Comparison of ENCODE assay signal across 24 cellular contexts in genomic region chr6:18579869-18580268, GRCh38.
DNase-seq lines count a peak whose midpoint lies in the region; ATAC-seq, FAIRE-seq and TF ChIP-seq lines count a peak whose summit lies in the region.
"Had no signal": no experiment of that assay in that cellular context is flagged by ENCODE, and none has a peak within 500 bp of the region (broad histone marks: within the 10 kb centered on the region; RNA-seq: fewer than 3 reads in every experiment).

No MANE protein-coding gene starts in this region.

- H3K4me1 ChIP-seq in GM12878 (ENCODE audit: control insufficient read depth, insufficient read depth, low read length) (no peaks in the 10 kb centered on the region), heart left ventricle (no peaks in the 10 kb centered on the region)

- TF ChIP-seq RAD21 in GM12878 (IDR thresholded peaks at IDR 0.05; ENCODE audit: insufficient read depth, low read depth, low read length) = no peak

- H3K27ac ChIP-seq in GM12878 (ENCODE audit: control insufficient read depth, insufficient read depth) (no peak overlapping the region), heart left ventricle (no peak overlapping the region)
- H3K27ac ChIP-seq: 22Rv1, A549 had no signal

- intact Hi-C loops in GM12878 (cut with micrococcal nuclease; ENCODE audit: unreplicated experiment) (no loop called here), heart left ventricle (cut with DNase I) (no loop called here)

- POLR2A ChIA-PET in GM12878 (lab: Charles Lee) = interaction anchor here (0.6 kb wide), 1 partner anchor 833 kb away, joined by 3 read pairs; no protein-coding TSS in a partner anchor

- H3K36me3 ChIP-seq in GM12878 (ENCODE audit: control insufficient read depth in 2 of 2, insufficient read depth in 2 of 2, low read length in 1 of 2) (no peaks in the 10 kb centered on the region), heart left ventricle (no peaks in the 10 kb centered on the region)
- H3K36me3 ChIP-seq: BE2C had no signal

- H3K4me2 ChIP-seq in GM12878 (ENCODE audit: control insufficient read depth, insufficient read depth) = no peak overlapping the region
- H3K4me2 ChIP-seq: A549, GM23338 had no signal

- SMC1A ChIA-PET in GM12878 (lab: Charles Lee; ENCODE audit: uncharacterized antibody, unreplicated experiment) = interaction anchor here (1.0 to 1.2 kb wide), 3 partner anchors 9 to 34 kb away, joined by 3 to 4 read pairs (median 4); no protein-coding TSS in a partner anchor

- no peaks in the 10 kb centered on the region for H3K27me3 Mint-ChIP-seq in neural crest cell (ENCODE audit: low read depth)

- ATAC-seq in GM12878 (peak; percentile 48), heart left ventricle (no peak)
- ATAC-seq: A549, GM23338 had no signal

- no peaks in the 10 kb centered on the region; a peak in 2 of 4 replicates for H3K27me3 ChIP-seq in GM12878 (replicated peaks in 1 of 2; ENCODE audit: control insufficient read depth in 2 of 2, insufficient read depth in 2 of 2, low read length in 1 of 2)
- H3K27me3 ChIP-seq in heart left ventricle = no peaks in the 10 kb centered on the region
- H3K27me3 ChIP-seq: BE2C had no signal

- in situ Hi-C loops in GM12878 (cut with MboI) = no loop called here

- H4K20me1 ChIP-seq in GM12878 (ENCODE audit: control insufficient read depth, insufficient read depth) = no peaks in the 10 kb centered on the region

- WGBS in GM12878 (ENCODE audit: insufficient coverage, insufficient replicate concordance, low lambda C conversion rate, missing lambda C conversion rate) = 0% methylated on average over 1 of the region's 1 CpG
- WGBS in heart left ventricle, 4 donors = 63 to 69% (median 64%) methylated on average over 1 of the region's 1 CpG

- H3K4me3 Mint-ChIP-seq in neural crest cell = no peak overlapping the region
- H3K4me3 Mint-ChIP-seq: CD4-positive, CD25-positive, alpha-beta regulatory T cell; CD8-positive, alpha-beta memory T cell; GM23338 had no signal

- H3K79me2 ChIP-seq in GM12878 (ENCODE audit: control insufficient read depth, insufficient read depth, low read length) = no peaks in the 10 kb centered on the region

- peak; percentile 10 for DNase-seq in NOMO-1 treated with DMSO at 0.1 percent for 48 hours (lab: John Stamatoyannopoulos, UW; ENCODE audit: unreplicated experiment)
- no peak for DNase-seq in NOMO-1 treated with dmso at 0.1 percent for 144 hours (lab: John Stamatoyannopoulos, UW; ENCODE audit: unreplicated experiment)
- DNase-seq in GM12878 (ENCODE audit: low read depth, low spot score) = no peak
- DNase-seq in neural crest cell (ENCODE audit: low read depth, low spot score) = no peak
- no peak for DNase-seq in medulla oblongata (ENCODE audit: extremely low spot score)
- DNase-seq in hippocampal formation (lab: John Stamatoyannopoulos, UW) = no peak
- no peak for DNase-seq in heart left ventricle
- DNase-seq: BE2C; C1 segment of cervical spinal cord; CD4-positive, CD25-positive, alpha-beta regulatory T cell; CD8-positive, alpha-beta memory T cell; COR-L47; DMS 273 treated with DMSO at 0.1 percent for 48 hours; DMS53; DND-41; EL; HCEC 1CT; IMR-90 had no signal

- H3K4me1 Mint-ChIP-seq in neural crest cell = peaks cover 51% of the 10 kb centered on the region
- H3K4me1 Mint-ChIP-seq: CD4-positive, CD25-positive, alpha-beta regulatory T cell; CD8-positive, alpha-beta memory T cell; GM23338 had no signal

- peaks cover 12% of the 10 kb centered on the region for H3K9me3 Mint-ChIP-seq in neural crest cell
- H3K9me3 Mint-ChIP-seq: GM23338 had no signal

- CTCF ChIA-PET in GM12878 (lab: Yijun Ruan, JAX) = interaction anchor here (1.7 to 3.4 kb wide), 2 partner anchors 11 to 15 kb away, joined by 6 to 14 read pairs; no protein-coding TSS in a partner anchor

- H3K36me3 Mint-ChIP-seq in neural crest cell (ENCODE audit: low read depth) = peaks cover 8% of the 10 kb centered on the region
- H3K36me3 Mint-ChIP-seq: CD4-positive, CD25-positive, alpha-beta regulatory T cell; CD8-positive, alpha-beta memory T cell had no signal

- RAD21 ChIA-PET in GM12878 (lab: Charles Lee; ENCODE audit: unreplicated experiment) = interaction anchor here (1.0 kb wide), 1 partner anchor 16 kb away, joined by 4 read pairs; no protein-coding TSS in a partner anchor

- no peak for TF ChIP-seq CTCF in GM12878 (IDR thresholded peaks at IDR 0.05 in 2 of 3, conservative IDR thresholded peaks at IDR 0.05 in 1 of 3; ENCODE audit: control insufficient read depth in 2 of 3, extremely low read depth in 1 of 3, insufficient read depth in 1 of 3, low read depth in 3 of 3, low read length in 3 of 3)
- no peak for TF ChIP-seq CTCF in neural crest cell (conservative IDR thresholded peaks at IDR 0.05)
- TF ChIP-seq CTCF in heart left ventricle (IDR thresholded peaks at IDR 0.05) = no peak

- TF ChIP-seq POLR2A in GM12878 (IDR thresholded peaks at IDR 0.05; ENCODE audit: low read depth, low read length) = no peak
- no peak for TF ChIP-seq POLR2A in heart left ventricle (IDR thresholded peaks at IDR 0.05)

- H2AFZ ChIP-seq in GM12878 (ENCODE audit: control insufficient read depth, low read depth, low read length) = no peak overlapping the region
- H2AFZ ChIP-seq: GM23338 had no signal

- H3K4me3 ChIP-seq in GM12878 (no peak overlapping the region), heart left ventricle (no peak overlapping the region)
- H3K4me3 ChIP-seq: A549, GM23338 had no signal

- TF ChIP-seq EP300 in GM12878 (IDR thresholded peaks at IDR 0.05; ENCODE audit: borderline replicate concordance in 1 of 2, control insufficient read depth in 1 of 2, low read depth in 2 of 2, low read length in 2 of 2) = no peak

- peak overlapping the region; percentile 36 for H3K27ac Mint-ChIP-seq in neural crest cell (ENCODE audit: unreplicated experiment)
- H3K27ac Mint-ChIP-seq: CD4-positive, CD25-positive, alpha-beta regulatory T cell; CD8-positive, alpha-beta memory T cell; GM23338 had no signal

- no peak for FAIRE-seq in GM12878 (lab: Jason Lieb, UNC)
- FAIRE-seq: A549, GM12891, H54, HTR-8/SVneo had no signal

- H3K9ac ChIP-seq in GM12878 (ENCODE audit: control insufficient read depth, insufficient read depth, low read length) = no peak overlapping the region

- no TSS peak for BruUV-seq in GM12878 (replicated peaks; lab: Mats Ljungman, UMichigan)

- no peaks in the 10 kb centered on the region for H3K9me3 ChIP-seq in GM12878 (replicated peaks; ENCODE audit: control insufficient read depth, insufficient read depth, low read length)
- no peaks in the 10 kb centered on the region for H3K9me3 ChIP-seq in heart left ventricle
- H3K9me3 ChIP-seq: A549, BE2C had no signal

TF ChIP-seq in GM12878, 131 proteins besides CTCF, POLR2A, EP300 and RAD21 (continues in another document):
- TF ChIP-seq POLR2AphosphoS5 (IDR thresholded peaks at IDR 0.05; ENCODE audit: low read length) (no peak), ESRRA (IDR thresholded peaks at IDR 0.05; ENCODE audit: low read length) (no peak), ATF3 (IDR thresholded peaks at IDR 0.05; ENCODE audit: borderline replicate concordance, extremely low read depth, low read depth, low read length) (no peak), PAX5 (IDR thresholded peaks at IDR 0.05; ENCODE audit: borderline replicate concordance, low read depth, low read length) (no peak), NR2C1 (IDR thresholded peaks at IDR 0.05) (no peak), ZBTB11 (CRISPR knock-in tag; IDR thresholded peaks at IDR 0.05) (no peak), SP1 (IDR thresholded peaks at IDR 0.05; ENCODE audit: low read depth, low read length) (no peak), ETV6 (conservative IDR thresholded peaks at IDR 0.05 in 1 of 2, IDR thresholded peaks at IDR 0.05 in 1 of 2; ENCODE audit: borderline replicate concordance in 1 of 2, low read depth in 1 of 2) (no peak), KDM1A (IDR thresholded peaks at IDR 0.05; ENCODE audit: borderline replicate concordance) (no peak), ZNF384 (IDR thresholded peaks at IDR 0.05; ENCODE audit: borderline replicate concordance, low read depth, low read length) (no peak)
